ENCODE assay signal across 21 cellular contexts in genomic region chr4:168659971-168660465, GRCh38.
"Had no signal": no experiment of that assay in that cellular context is flagged by ENCODE, and none has a peak within 500 bp of the region (broad histone marks: within the 10 kb centered on the region; RNA-seq: fewer than 3 reads in every experiment).

No MANE protein-coding gene starts in this region.

- ATAC-seq: activated naive CD8-positive, alpha-beta T cell treated with anti-CD3 and anti-CD28 coated beads, Interleukin-2, amount 50 U/mL, for 24 hours; activated T-cell treated with anti-CD3 and anti-CD28 coated beads, Interleukin-2, amount 50 U/mL, for 4 hours; foreskin keratinocyte; left colon; pancreas had no signal

- H3K36me3 ChIP-seq: pancreas, suprapubic skin, transverse colon, vagina had no signal

- H3K27me3 ChIP-seq: foreskin keratinocyte, pancreas, suprapubic skin, transverse colon, vagina had no signal

- DNase-seq: activated CD4-positive, alpha-beta T cell treated with anti-CD3 and anti-CD28 coated beads, Interleukin-2, amount 50 U/mL, for 1 hour; activated CD4-positive, CD25-positive, alpha-beta regulatory T cell treated with anti-CD3 and anti-CD28 coated beads, Interleukin-2, amount 50 U/mL, for 72 hours; activated CD8-positive, alpha-beta memory T cell treated with anti-CD3 and anti-CD28 coated beads, Interleukin-2, amount 50 U/mL, for 4 hours; activated naive CD4-positive, alpha-beta T cell treated with anti-CD3 and anti-CD28 coated beads, Interleukin-2, amount 10 ng/mL, durations not matched to agents 7 days and 5 days; activated naive CD8-positive, alpha-beta T cell treated with anti-CD3 and anti-CD28 coated beads, Interleukin-2, amount 50 U/mL, for 24 hours; activated T-cell treated with anti-CD3 and anti-CD28 coated beads, Interleukin-2, amount 50 U/mL, for 4 hours; aorta; foreskin keratinocyte; hypothalamus; islet precursor cell; left colon; midbrain; pancreas; stimulated activated CD4-positive, alpha-beta T cell treated with anti-CD3 and anti-CD28 coated beads, Interleukin-2, amount 100 ng/mL, for 24 hours; SW 1271; T-helper 2 cell; transverse colon had no signal

- H3K9me3 ChIP-seq: pancreas, suprapubic skin, transverse colon, vagina had no signal

- H3K4me1 ChIP-seq: pancreas had no signal

- H3K27ac ChIP-seq: epithelial cell of prostate, foreskin keratinocyte, pancreas, suprapubic skin, transverse colon, VCaP had no signal

- H3K4me3 ChIP-seq: pancreas, suprapubic skin, transverse colon, vagina had no signal
